In the genomic region with DNA sequence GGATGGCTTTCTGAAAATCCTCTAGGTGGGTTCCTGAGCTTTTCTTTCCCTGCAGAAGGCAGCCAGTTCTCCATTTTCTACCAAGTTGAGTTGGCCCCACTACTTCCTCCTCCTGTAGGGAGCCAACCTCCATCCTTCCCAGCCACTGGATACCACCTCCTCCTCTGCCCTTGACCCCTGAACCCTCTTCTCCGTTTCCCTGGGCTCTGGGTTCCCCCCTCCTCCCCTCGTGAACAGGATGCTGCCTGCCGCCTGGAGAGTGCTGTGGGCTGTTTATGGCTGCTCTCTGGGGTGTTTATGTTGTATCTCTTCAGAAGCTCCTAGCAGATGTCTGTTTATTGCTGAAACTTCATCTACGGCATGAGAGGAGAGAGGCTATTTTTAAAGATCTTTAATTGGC, we compare ENCODE assay signal across 1 cellular context.
TF ChIP-seq lines count a peak whose summit lies in the region.

No MANE protein-coding gene starts in this region.

TF ChIP-seq in GM12878, 131 proteins besides CTCF, POLR2A, EP300 and RAD21:
- TF ChIP-seq, protein P1, sequence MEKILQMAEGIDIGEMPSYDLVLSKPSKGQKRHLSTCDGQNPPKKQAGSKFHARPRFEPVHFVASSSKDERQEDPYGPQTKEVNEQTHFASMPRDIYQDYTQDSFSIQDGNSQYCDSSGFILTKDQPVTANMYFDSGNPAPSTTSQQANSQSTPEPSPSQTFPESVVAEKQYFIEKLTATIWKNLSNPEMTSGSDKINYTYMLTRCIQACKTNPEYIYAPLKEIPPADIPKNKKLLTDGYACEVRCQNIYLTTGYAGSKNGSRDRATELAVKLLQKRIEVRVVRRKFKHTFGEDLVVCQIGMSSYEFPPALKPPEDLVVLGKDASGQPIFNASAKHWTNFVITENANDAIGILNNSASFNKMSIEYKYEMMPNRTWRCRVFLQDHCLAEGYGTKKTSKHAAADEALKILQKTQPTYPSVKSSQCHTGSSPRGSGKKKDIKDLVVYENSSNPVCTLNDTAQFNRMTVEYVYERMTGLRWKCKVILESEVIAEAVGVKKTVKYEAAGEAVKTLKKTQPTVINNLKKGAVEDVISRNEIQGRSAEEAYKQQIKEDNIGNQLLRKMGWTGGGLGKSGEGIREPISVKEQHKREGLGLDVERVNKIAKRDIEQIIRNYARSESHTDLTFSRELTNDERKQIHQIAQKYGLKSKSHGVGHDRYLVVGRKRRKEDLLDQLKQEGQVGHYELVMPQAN (conservative IDR thresholded peaks at IDR 0.05), result no peak
- no peak for TF ChIP-seq HDGF (IDR thresholded peaks at IDR 0.05)
- TF ChIP-seq CREB1 (IDR thresholded peaks at IDR 0.05; ENCODE audit: low read depth), result no peak
- no peak for TF ChIP-seq FOS (IDR thresholded peaks at IDR 0.05; ENCODE audit: borderline replicate concordance, extremely low read depth, insufficient read length)
- no peak for TF ChIP-seq CBFB (IDR thresholded peaks at IDR 0.05; ENCODE audit: low read depth)
- TF ChIP-seq, protein P2, sequence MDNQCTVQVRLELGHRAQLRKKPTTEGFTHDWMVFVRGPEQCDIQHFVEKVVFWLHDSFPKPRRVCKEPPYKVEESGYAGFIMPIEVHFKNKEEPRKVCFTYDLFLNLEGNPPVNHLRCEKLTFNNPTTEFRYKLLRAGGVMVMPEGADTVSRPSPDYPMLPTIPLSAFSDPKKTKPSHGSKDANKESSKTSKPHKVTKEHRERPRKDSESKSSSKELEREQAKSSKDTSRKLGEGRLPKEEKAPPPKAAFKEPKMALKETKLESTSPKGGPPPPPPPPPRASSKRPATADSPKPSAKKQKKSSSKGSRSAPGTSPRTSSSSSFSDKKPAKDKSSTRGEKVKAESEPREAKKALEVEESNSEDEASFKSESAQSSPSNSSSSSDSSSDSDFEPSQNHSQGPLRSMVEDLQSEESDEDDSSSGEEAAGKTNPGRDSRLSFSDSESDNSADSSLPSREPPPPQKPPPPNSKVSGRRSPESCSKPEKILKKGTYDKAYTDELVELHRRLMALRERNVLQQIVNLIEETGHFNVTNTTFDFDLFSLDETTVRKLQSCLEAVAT (IDR thresholded peaks at IDR 0.05), result no peak
TF ChIP-seq in GM12878: peak in this region for 0.
